ENCODE assay signal across 40 cellular contexts in the genomic region with DNA sequence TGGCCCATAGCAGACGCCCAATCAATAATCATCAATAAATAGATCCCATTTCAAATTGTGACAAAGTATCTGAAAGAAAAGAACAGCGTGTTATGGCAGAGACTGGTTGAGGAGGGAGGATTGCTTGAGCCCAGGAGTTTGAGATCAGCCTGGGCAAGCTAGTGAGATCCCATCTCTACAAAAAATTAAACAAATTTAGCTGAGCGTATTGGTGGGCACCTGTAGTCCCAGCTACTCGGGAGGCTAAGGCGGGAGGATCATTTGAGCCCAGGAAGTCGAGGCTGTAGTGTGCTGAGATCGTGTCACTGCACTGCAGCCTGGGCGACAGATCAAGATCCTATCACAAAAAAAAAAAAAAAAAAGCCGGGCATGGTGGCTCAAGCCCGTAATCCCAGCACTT. TPM values are rescaled to one million over a fixed set of nuclear protein-coding genes. Genes with fewer than 3 reads are reported as not detected.
"Had no signal": no experiment of that assay in that cellular context is flagged by ENCODE, and none has a peak within 500 bp of the region (broad histone marks: within the 10 kb centered on the region; RNA-seq: fewer than 3 reads in every experiment).

No MANE protein-coding gene starts in this region.

- H3K36me3 Mint-ChIP-seq: activated naive CD4-positive, alpha-beta T cell treated with anti-CD3 and anti-CD28 coated beads, Interleukin-2, amount 10 ng/mL, durations not matched to agents 7 days and 5 days; activated naive CD4-positive, alpha-beta T cell treated with anti-CD3 and anti-CD28 coated beads, Interleukin-2, amount 50 U/mL, for 24 hours; activated naive CD4-positive, alpha-beta T cell treated with anti-CD3 and anti-CD28 coated beads, Interleukin-2, amount 50 U/mL, for 72 hours; activated naive CD8-positive, alpha-beta T cell; activated naive CD8-positive, alpha-beta T cell treated with anti-CD3 and anti-CD28 coated beads for 36 hours; activated naive CD8-positive, alpha-beta T cell treated with anti-CD3 and anti-CD28 coated beads, Interleukin-2, amount 10 ng/mL, durations not matched to agents 7 days and 5 days; brain had no signal

- ATAC-seq: activated naive CD4-positive, alpha-beta T cell treated with anti-CD3 and anti-CD28 coated beads, Interleukin-2, amount 50 U/mL, for 72 hours; activated naive CD8-positive, alpha-beta T cell treated with anti-CD3 and anti-CD28 coated beads, Interleukin-2, amount 50 U/mL, for 24 hours; activated T-cell treated with anti-CD3 and anti-CD28 coated beads, Interleukin-2, amount 50 U/mL, for 4 hours; activated T-cell treated with anti-CD3 and anti-CD28 coated beads, Interleukin-2, amount 50 U/mL, for 72 hours; activated T-helper 17 cell treated with anti-CD3 and anti-CD28 coated beads, Interleukin-2, amount 50 U/mL, for 72 hours; body of pancreas had no signal

- H3K4me3 ChIP-seq: adrenal gland, ascending aorta, body of pancreas, breast epithelium, cardiac muscle cell had no signal

- H3K9me3 Mint-ChIP-seq: activated naive CD4-positive, alpha-beta T cell treated with anti-CD3 and anti-CD28 coated beads for 36 hours; activated naive CD4-positive, alpha-beta T cell treated with anti-CD3 and anti-CD28 coated beads, Interleukin-2, amount 10 ng/mL, durations not matched to agents 7 days and 5 days; activated naive CD4-positive, alpha-beta T cell treated with anti-CD3 and anti-CD28 coated beads, Interleukin-2, amount 50 U/mL, for 24 hours; activated naive CD4-positive, alpha-beta T cell treated with anti-CD3 and anti-CD28 coated beads, Interleukin-2, amount 50 U/mL, for 72 hours; activated naive CD8-positive, alpha-beta T cell treated with anti-CD3 and anti-CD28 coated beads for 36 hours; activated naive CD8-positive, alpha-beta T cell treated with anti-CD3 and anti-CD28 coated beads, Interleukin-2, amount 10 ng/mL, durations not matched to agents 7 days and 5 days; activated naive CD8-positive, alpha-beta T cell treated with anti-CD3 and anti-CD28 coated beads, Interleukin-2, amount 50 U/mL, for 24 hours; activated T-cell treated with anti-CD3 and anti-CD28 coated beads, Interleukin-2, amount 50 U/mL, for 24 hours; activated T-cell treated with anti-CD3 and anti-CD28 coated beads, Interleukin-2, amount 50 U/mL, for 4 hours; activated T-cell treated with anti-CD3 and anti-CD28 coated beads, Interleukin-2, amount 50 U/mL, for 72 hours; activated T-helper 1 cell treated with anti-CD3 and anti-CD28 coated beads, Interleukin-12 subunit alpha, Interleukin-12 subunit beta, Interleukin-2, Interleukin-4 antibody, amounts not matched to agents 30 ng/mL and 10 ng/mL and 1 ng/mL, durations not matched to agents 14 hours and 24 hours and 36 hours; activated T-helper 17 cell treated with anti-CD3 and anti-CD28 coated beads, Interleukin-2, amount 50 U/mL, for 72 hours; activated T-helper 2 cell treated with anti-CD3 and anti-CD28 coated beads, Interferon-gamma antibody, Interleukin-2, Interleukin-4, amounts not matched to agents 10 μg/mL and 5 μg/mL and 100 μg/mL, durations not matched to agents 14 hours and 24 hours and 36 hours; central memory CD8-positive, alpha-beta T cell had no signal

- H3K9me3 ChIP-seq: adrenal gland, ascending aorta, body of pancreas, breast epithelium had no signal

- DNase-seq: activated effector memory CD4-positive, alpha-beta T cell treated with anti-CD3 and anti-CD28 coated beads, Interleukin-2, amount 50 U/mL, for 16 hours; activated effector memory CD4-positive, alpha-beta T cell treated with Interleukin-2 at 50 U/mL for 16 hours; activated gamma-delta T cell; activated gamma-delta T cell treated with Interleukin-2 at 50 U/mL for 16 hours; activated naive CD4-positive, alpha-beta T cell; activated naive CD4-positive, alpha-beta T cell treated with anti-CD3 and anti-CD28 coated beads for 36 hours; activated naive CD4-positive, alpha-beta T cell treated with anti-CD3 and anti-CD28 coated beads, Interleukin-2, amount 10 ng/mL, durations not matched to agents 7 days and 5 days; activated naive CD4-positive, alpha-beta T cell treated with anti-CD3 and anti-CD28 coated beads, Interleukin-2, amount 50 U/mL, for 16 hours; activated naive CD8-positive, alpha-beta T cell treated with anti-CD3 and anti-CD28 coated beads for 36 hours; activated naive CD8-positive, alpha-beta T cell treated with anti-CD3 and anti-CD28 coated beads, Interleukin-2, amount 10 ng/mL, durations not matched to agents 7 days and 5 days; activated naive CD8-positive, alpha-beta T cell treated with anti-CD3 and anti-CD28 coated beads, Interleukin-2, amount 50 U/mL, for 24 hours; activated T-cell treated with anti-CD3 and anti-CD28 coated beads, Interleukin-2, amount 50 U/mL, for 24 hours; activated T-cell treated with anti-CD3 and anti-CD28 coated beads, Interleukin-2, amount 50 U/mL, for 4 hours; activated T-cell treated with anti-CD3 and anti-CD28 coated beads, Interleukin-2, amount 50 U/mL, for 48 hours; activated T-cell treated with anti-CD3 and anti-CD28 coated beads, Interleukin-2, amount 50 U/mL, for 72 hours; adrenal gland; amniotic stem cell; amygdala; anterior cingulate cortex; aorta; body of pancreas; brain microvascular endothelial cell; caudate nucleus; central memory CD4-positive, alpha-beta T cell; cerebellar nuclear complex had no signal

- H3K27ac Mint-ChIP-seq: activated naive CD4-positive, alpha-beta T cell treated with anti-CD3 and anti-CD28 coated beads for 36 hours; activated naive CD4-positive, alpha-beta T cell treated with anti-CD3 and anti-CD28 coated beads, Interleukin-2, amount 10 ng/mL, durations not matched to agents 7 days and 5 days; activated naive CD4-positive, alpha-beta T cell treated with anti-CD3 and anti-CD28 coated beads, Interleukin-2, amount 50 U/mL, for 24 hours; activated naive CD4-positive, alpha-beta T cell treated with anti-CD3 and anti-CD28 coated beads, Interleukin-2, amount 50 U/mL, for 72 hours; activated naive CD8-positive, alpha-beta T cell; activated naive CD8-positive, alpha-beta T cell treated with anti-CD3 and anti-CD28 coated beads for 36 hours; activated naive CD8-positive, alpha-beta T cell treated with anti-CD3 and anti-CD28 coated beads, Interleukin-2, amount 10 ng/mL, durations not matched to agents 7 days and 5 days; activated naive CD8-positive, alpha-beta T cell treated with anti-CD3 and anti-CD28 coated beads, Interleukin-2, amount 50 U/mL, for 24 hours; activated T-cell treated with anti-CD3 and anti-CD28 coated beads, Interleukin-2, amount 50 U/mL, for 24 hours; activated T-cell treated with anti-CD3 and anti-CD28 coated beads, Interleukin-2, amount 50 U/mL, for 72 hours; activated T-helper 1 cell treated with anti-CD3 and anti-CD28 coated beads, Interleukin-12 subunit alpha, Interleukin-12 subunit beta, Interleukin-2, Interleukin-4 antibody, amounts not matched to agents 30 ng/mL and 10 ng/mL and 1 ng/mL, durations not matched to agents 14 hours and 24 hours and 36 hours; activated T-helper 17 cell treated with anti-CD3 and anti-CD28 coated beads, Interleukin-2, amount 50 U/mL, for 72 hours; activated T-helper 2 cell treated with anti-CD3 and anti-CD28 coated beads, Interferon-gamma antibody, Interleukin-2, Interleukin-4, amounts not matched to agents 10 μg/mL and 5 μg/mL and 100 μg/mL, durations not matched to agents 14 hours and 24 hours and 36 hours; brain had no signal

- H3K36me3 ChIP-seq: adrenal gland, ascending aorta, brain microvascular endothelial cell, breast epithelium, cardiac muscle cell had no signal

- FAIRE-seq: astrocyte, bronchial epithelial cell, colon had no signal

- H3K4me3 Mint-ChIP-seq: activated naive CD4-positive, alpha-beta T cell treated with anti-CD3 and anti-CD28 coated beads for 36 hours; activated naive CD4-positive, alpha-beta T cell treated with anti-CD3 and anti-CD28 coated beads, Interleukin-2, amount 10 ng/mL, durations not matched to agents 7 days and 5 days; activated naive CD4-positive, alpha-beta T cell treated with anti-CD3 and anti-CD28 coated beads, Interleukin-2, amount 50 U/mL, for 24 hours; activated naive CD8-positive, alpha-beta T cell treated with anti-CD3 and anti-CD28 coated beads for 36 hours; activated naive CD8-positive, alpha-beta T cell treated with anti-CD3 and anti-CD28 coated beads, Interleukin-2, amount 10 ng/mL, durations not matched to agents 7 days and 5 days; activated naive CD8-positive, alpha-beta T cell treated with anti-CD3 and anti-CD28 coated beads, Interleukin-2, amount 50 U/mL, for 24 hours; activated T-cell treated with anti-CD3 and anti-CD28 coated beads, Interleukin-2, amount 50 U/mL, for 24 hours; activated T-cell treated with anti-CD3 and anti-CD28 coated beads, Interleukin-2, amount 50 U/mL, for 4 hours; activated T-cell treated with anti-CD3 and anti-CD28 coated beads, Interleukin-2, amount 50 U/mL, for 72 hours; activated T-helper 1 cell treated with anti-CD3 and anti-CD28 coated beads, Interleukin-12 subunit alpha, Interleukin-12 subunit beta, Interleukin-2, Interleukin-4 antibody, amounts not matched to agents 30 ng/mL and 10 ng/mL and 1 ng/mL, durations not matched to agents 14 hours and 24 hours and 36 hours; activated T-helper 17 cell treated with anti-CD3 and anti-CD28 coated beads, Interleukin-2, amount 50 U/mL, for 72 hours; central memory CD8-positive, alpha-beta T cell had no signal

- H3K27me3 Mint-ChIP-seq: activated naive CD4-positive, alpha-beta T cell treated with anti-CD3 and anti-CD28 coated beads, Interleukin-2, amount 50 U/mL, for 24 hours; activated naive CD8-positive, alpha-beta T cell; activated naive CD8-positive, alpha-beta T cell treated with anti-CD3 and anti-CD28 coated beads for 36 hours; activated T-cell treated with anti-CD3 and anti-CD28 coated beads, Interleukin-2, amount 50 U/mL, for 24 hours; activated T-helper 17 cell treated with anti-CD3 and anti-CD28 coated beads, Interleukin-2, amount 50 U/mL, for 72 hours; central memory CD8-positive, alpha-beta T cell had no signal

- H3K27me3 ChIP-seq: adrenal gland, ascending aorta, body of pancreas, brain microvascular endothelial cell, breast epithelium, cardiac muscle cell had no signal

- H3K27ac ChIP-seq: adrenal gland, ascending aorta, body of pancreas, brain microvascular endothelial cell, breast epithelium, cardiac muscle cell had no signal

- H3K4me1 ChIP-seq: adrenal gland, ascending aorta, body of pancreas, breast epithelium had no signal

- H3K4me1 Mint-ChIP-seq: activated naive CD4-positive, alpha-beta T cell treated with anti-CD3 and anti-CD28 coated beads, Interleukin-2, amount 10 ng/mL, durations not matched to agents 7 days and 5 days; activated naive CD4-positive, alpha-beta T cell treated with anti-CD3 and anti-CD28 coated beads, Interleukin-2, amount 50 U/mL, for 24 hours; activated naive CD8-positive, alpha-beta T cell treated with anti-CD3 and anti-CD28 coated beads for 36 hours; activated naive CD8-positive, alpha-beta T cell treated with anti-CD3 and anti-CD28 coated beads, Interleukin-2, amount 10 ng/mL, durations not matched to agents 7 days and 5 days; activated naive CD8-positive, alpha-beta T cell treated with anti-CD3 and anti-CD28 coated beads, Interleukin-2, amount 50 U/mL, for 24 hours; activated T-helper 17 cell treated with anti-CD3 and anti-CD28 coated beads, Interleukin-2, amount 50 U/mL, for 72 hours; brain; central memory CD8-positive, alpha-beta T cell had no signal

RNA-seq across cellular contexts. Expression of gene GNA15, which starts 48.1 kb away (rescaled TPM):
- total RNA-seq: astrocyte, chondrocyte had no signal
- polyA plus RNA-seq: cardiac muscle cell had no signal
